Comparison of ENCODE assay signal across 13 cellular contexts in genomic region chr10:27207350-27207749, GRCh38. TPM values are rescaled to one million over a fixed set of nuclear protein-coding genes. Genes with fewer than 3 reads are reported as not detected.
A peak's percentile ranks its signal among the peaks of the same experiment; 100 is the strongest.
DNase-seq lines count a peak whose midpoint lies in the region; ATAC-seq and TF ChIP-seq lines count a peak whose summit lies in the region.
"Had no signal": no experiment of that assay in that cellular context is flagged by ENCODE, and none has a peak within 500 bp of the region (broad histone marks: within the 10 kb centered on the region; RNA-seq: fewer than 3 reads in every experiment).

No MANE protein-coding gene starts in this region.

- H3K9me1 ChIP-seq in IMR-90 (ENCODE audit: insufficient read depth, low read length) = 0 out of 2 replicates have a peak, but pooled peaks cover 2% of the 10 kb centered on the region

- no peak overlapping the region for H2BK20ac ChIP-seq in IMR-90 (ENCODE audit: low read depth, low read length)

- H3K27ac ChIP-seq in AG04450 (ENCODE audit: low read depth, low read length) (no peak overlapping the region), IMR-90 (ENCODE audit: insufficient read depth, low read length) (no peak overlapping the region)

- 0 out of 2 replicates have a peak, but pooled peaks cover 2% of the 10 kb centered on the region for H3K4me1 ChIP-seq in IMR-90 (ENCODE audit: control insufficient read depth, insufficient read depth, low read length)
- H3K4me1 ChIP-seq: HAP-1 had no signal

- in situ Hi-C loops in IMR-90 (cut with MboI; ENCODE audit: low sequenced_read_pairs) = no loop called here

- H3K79me1 ChIP-seq in IMR-90 (ENCODE audit: low read depth in 1 of 2, low read length in 2 of 2) = 0 out of 4 replicates have a peak, but pooled peaks cover 0 to 3% of the 10 kb centered on the region in 2 experiments

- H3K27ac Mint-ChIP-seq in activated T-helper 1 cell treated with anti-CD3 and anti-CD28 coated beads, Interleukin-12 subunit alpha, Interleukin-12 subunit beta, Interleukin-2, Interleukin-4 antibody, amounts not matched to agents 30 ng/mL and 10 ng/mL and 1 ng/mL, durations not matched to agents 14 hours and 24 hours and 36 hours = no peak overlapping the region
- H3K27ac Mint-ChIP-seq: CD14-positive monocyte; CD8-positive, alpha-beta T cell had no signal

- H2BK5ac ChIP-seq in IMR-90 (ENCODE audit: low read depth, low read length, poor library complexity, severe bottlenecking) = no peak overlapping the region

- no peak for TF ChIP-seq CTCF in AG04450 (IDR thresholded peaks at IDR 0.05; ENCODE audit: low read depth, low read length)
- no peak for TF ChIP-seq CTCF in IMR-90 (conservative IDR thresholded peaks at IDR 0.05; ENCODE audit: low read depth, low read length)

- peak; percentile 72 for ATAC-seq in IMR-90 (ENCODE audit: low read depth)
- no peak for ATAC-seq in GM18909 (IDR thresholded peaks at IDR 0.05; ENCODE audit: poor library complexity, unreplicated experiment)
- ATAC-seq: CD8-positive, alpha-beta T cell; HepG2 had no signal

- no peak overlapping the region for H3K4me2 ChIP-seq in IMR-90 (ENCODE audit: low read depth, low read length)

- dilution Hi-C loops in IMR-90 (cut with HindIII; ENCODE audit: low sequenced_read_pairs, unreplicated experiment) = no loop called here

- H3K4me3 ChIP-seq in AG04450 (ENCODE audit: low read depth, low read length) = no peak overlapping the region
- H3K4me3 ChIP-seq in IMR-90 (ENCODE audit: insufficient read depth, low read depth, low read length) = no peak overlapping the region
- H3K4me3 ChIP-seq: HAP-1 had no signal

- H3K9ac ChIP-seq in IMR-90 (ENCODE audit: low read depth, low read length) = no peak overlapping the region

- H3K4ac ChIP-seq in IMR-90 (ENCODE audit: low read depth, low read length) = no peak overlapping the region

- H4K20me1 ChIP-seq in IMR-90 (ENCODE audit: insufficient read depth, low read length) = no peaks in the 10 kb centered on the region

- H3K36me3 ChIP-seq in IMR-90 (ENCODE audit: control insufficient read depth, insufficient read depth, low read length) = peaks cover 31% of the 10 kb centered on the region

- no peak for TF ChIP-seq POLR2A in IMR-90 (IDR thresholded peaks at IDR 0.05; ENCODE audit: low read depth, low read length)

- peaks cover 19% of the 10 kb centered on the region for H3K36me3 Mint-ChIP-seq in activated T-helper 1 cell treated with anti-CD3 and anti-CD28 coated beads, Interleukin-12 subunit alpha, Interleukin-12 subunit beta, Interleukin-2, Interleukin-4 antibody, amounts not matched to agents 30 ng/mL and 10 ng/mL and 1 ng/mL, durations not matched to agents 14 hours and 24 hours and 36 hours (ENCODE audit: low read depth)

- no peak overlapping the region for H2AK9ac ChIP-seq in IMR-90 (replicated peaks; ENCODE audit: low read depth, low read length, poor library complexity)

- no peak overlapping the region for H2AK5ac ChIP-seq in IMR-90 (ENCODE audit: low read depth, low read length)

- DNase-seq in AG04450 (ENCODE audit: low read depth, low spot score) (peak; percentile 15), IMR-90 (peak; percentile 72), amniotic epithelial cell (ENCODE audit: low read depth) (peak; percentile 83), SKM-1 treated with dmso at 0.1 percent for 144 hours (lab: John Stamatoyannopoulos, UW; ENCODE audit: unreplicated experiment) (no peak), NOMO-1 treated with dmso at 0.1 percent for 144 hours (lab: John Stamatoyannopoulos, UW; ENCODE audit: unreplicated experiment) (no peak)
- DNase-seq in activated T-helper 1 cell treated with anti-CD3 and anti-CD28 coated beads, Interleukin-12 subunit alpha, Interleukin-12 subunit beta, Interleukin-2, Interleukin-4 antibody, amounts not matched to agents 30 ng/mL and 10 ng/mL and 1 ng/mL, durations not matched to agents 14 hours and 24 hours and 36 hours (ENCODE audit: low spot score) = no peak
- DNase-seq: CD8-positive, alpha-beta T cell; COR-L47; DMS 273 treated with DMSO at 0.1 percent for 48 hours had no signal

- CTCF ChIA-PET in AG04450 (lab: Charles Lee) (interaction anchor here (3.0 kb wide), 1 partner anchor 16 kb away, joined by 11 read pairs; no protein-coding TSS in a partner anchor), IMR-90 (lab: Yijun Ruan, JAX) (interaction anchor here (0.7 kb wide), 1 partner anchor 701 kb away, joined by 6 read pairs; no protein-coding TSS in a partner anchor)

- no peak overlapping the region for H3K4me3 Mint-ChIP-seq in activated T-helper 1 cell treated with anti-CD3 and anti-CD28 coated beads, Interleukin-12 subunit alpha, Interleukin-12 subunit beta, Interleukin-2, Interleukin-4 antibody, amounts not matched to agents 30 ng/mL and 10 ng/mL and 1 ng/mL, durations not matched to agents 14 hours and 24 hours and 36 hours
- H3K4me3 Mint-ChIP-seq: CD14-positive monocyte; CD8-positive, alpha-beta T cell had no signal

- H2AFZ ChIP-seq in IMR-90 (replicated peaks; ENCODE audit: low read length, poor library complexity) = no peak overlapping the region

- H3K56ac ChIP-seq in IMR-90 (ENCODE audit: extremely low read depth, insufficient read depth, low read length) = no peak overlapping the region

- H4K8ac ChIP-seq in IMR-90 (ENCODE audit: low read depth in 2 of 2, low read length in 2 of 2) = no peak overlapping the region

- TF ChIP-seq RAD21 in IMR-90 (IDR thresholded peaks at IDR 0.05; ENCODE audit: low read length) = no peak

- H3K27me3 ChIP-seq in AG04450 (ENCODE audit: control insufficient read depth, insufficient read depth, low read length) = no peaks in the 10 kb centered on the region
- no peaks in the 10 kb centered on the region for H3K27me3 ChIP-seq in IMR-90 (ENCODE audit: control insufficient read depth, insufficient read depth, low read length)

- BruUV-seq in IMR-90 (replicated peaks; lab: Mats Ljungman, UMichigan) = no TSS peak

- H3K4me1 Mint-ChIP-seq in activated T-helper 1 cell treated with anti-CD3 and anti-CD28 coated beads, Interleukin-12 subunit alpha, Interleukin-12 subunit beta, Interleukin-2, Interleukin-4 antibody, amounts not matched to agents 30 ng/mL and 10 ng/mL and 1 ng/mL, durations not matched to agents 14 hours and 24 hours and 36 hours (ENCODE audit: low read depth) = no peaks in the 10 kb centered on the region
- H3K4me1 Mint-ChIP-seq: CD14-positive monocyte had no signal

- WGBS in IMR-90 (ENCODE audit: extremely low coverage in 2 of 2, insufficient read length in 1 of 2), 2 experiments = no CpG with 5 or more reads among the region's 2 CpGs

- no peak overlapping the region for H2BK15ac ChIP-seq in IMR-90 (ENCODE audit: low read depth, low read length)

- no peaks in the 10 kb centered on the region for H3K27me3 Mint-ChIP-seq in activated T-helper 1 cell treated with anti-CD3 and anti-CD28 coated beads, Interleukin-12 subunit alpha, Interleukin-12 subunit beta, Interleukin-2, Interleukin-4 antibody, amounts not matched to agents 30 ng/mL and 10 ng/mL and 1 ng/mL, durations not matched to agents 14 hours and 24 hours and 36 hours (ENCODE audit: insufficient read depth)

- H3K9me3 Mint-ChIP-seq in activated T-helper 1 cell treated with anti-CD3 and anti-CD28 coated beads, Interleukin-12 subunit alpha, Interleukin-12 subunit beta, Interleukin-2, Interleukin-4 antibody, amounts not matched to agents 30 ng/mL and 10 ng/mL and 1 ng/mL, durations not matched to agents 14 hours and 24 hours and 36 hours = no peaks in the 10 kb centered on the region
- H3K9me3 Mint-ChIP-seq: CD8-positive, alpha-beta T cell had no signal

- POLR2A ChIA-PET in AG04450 (lab: Yijun Ruan, JAX) (interaction anchor here (1.6 kb wide), 1 partner anchor 33 kb away, joined by 4 read pairs; the partner anchor contains the start of gene ACBD5), IMR-90 (lab: Charles Lee; ENCODE audit: unreplicated experiment) (no interaction called here)

- no peak overlapping the region for H2BK120ac ChIP-seq in IMR-90 (ENCODE audit: low read depth, low read length)

- H4K91ac ChIP-seq in IMR-90 (ENCODE audit: insufficient read depth, low read depth, low read length) = no peak overlapping the region

- no peak overlapping the region for H3K18ac ChIP-seq in IMR-90 (ENCODE audit: low read depth, low read length)

- H4K5ac ChIP-seq in IMR-90 (ENCODE audit: low read depth, low read length) = no peak overlapping the region

- intact Hi-C loops in IMR-90 (cut with micrococcal nuclease) = loop anchor here (5.0 kb wide), 1 partner anchor 50 kb away; the partner anchor contains the start of gene MASTL
- intact Hi-C loops in activated T-helper 1 cell treated with anti-CD3 and anti-CD28 coated beads, Interleukin-12 subunit alpha, Interleukin-12 subunit beta, Interleukin-2, Interleukin-4 antibody, amounts not matched to agents 30 ng/mL and 10 ng/mL and 1 ng/mL, durations not matched to agents 14 hours and 24 hours and 36 hours (cut with micrococcal nuclease) = no loop called here

- H3K9me3 ChIP-seq in AG04450 (ENCODE audit: control insufficient read depth, insufficient read depth, low read length) (no peaks in the 10 kb centered on the region), IMR-90 (ENCODE audit: control insufficient read depth, insufficient read depth, low read length) (no peaks in the 10 kb centered on the region)
- H3K9me3 ChIP-seq: HAP-1 had no signal

- H3K14ac ChIP-seq in IMR-90 (replicated peaks; ENCODE audit: low read depth, low read length) = no peak overlapping the region

- no peak overlapping the region for H3K23ac ChIP-seq in IMR-90 (ENCODE audit: low read depth, low read length)

RNA-seq across cellular contexts. Expression of gene ACBD5, which starts 33.2 kb away (rescaled TPM):
- 11.9 and 15.7 TPM in 2 replicates for polyA plus RNA-seq in AG04450 (2011; rRNA removed)
- polyA minus RNA-seq in AG04450 (2011; rRNA and poly(A)+ RNA removed) = 6.7 and 9.9 TPM in 2 replicates
- 11.7 and 19.4 TPM in 2 replicates for total RNA-seq in IMR-90 (2012; rRNA removed)
- polyA plus RNA-seq in IMR-90 (2012; rRNA removed) = 6.5 and 7.7 TPM in 2 replicates
- polyA plus RNA-seq in IMR-90 (2012; cell fraction: cytosol; rRNA removed) = 2.0 and 2.2 TPM in 2 replicates
- polyA plus RNA-seq in IMR-90 (2012; cell fraction: nucleus; rRNA removed; ENCODE audit: low replicate concordance) = 1.3 and 4.8 TPM in 2 replicates
- 20.0 and 22.0 TPM in 2 replicates for total RNA-seq in activated T-helper 1 cell treated with anti-CD3 and anti-CD28 coated beads, Interleukin-12 subunit alpha, Interleukin-12 subunit beta, Interleukin-2, Interleukin-4 antibody, amounts not matched to agents 30 ng/mL and 10 ng/mL and 1 ng/mL, durations not matched to agents 14 hours and 24 hours and 36 hours

RNA-seq across cellular contexts. Expression of gene MASTL, which starts 52.2 kb away (rescaled TPM):
- polyA plus RNA-seq in AG04450 (2011; rRNA removed) (4.2 and 4.6 TPM in 2 replicates), IMR-90 (2012; rRNA removed) (5.9 and 7.0 TPM in 2 replicates)
- polyA minus RNA-seq in AG04450 (2011; rRNA and poly(A)+ RNA removed) = 2.3 and 3.4 TPM in 2 replicates
- 13.4 and 18.1 TPM in 2 replicates for total RNA-seq in IMR-90 (2012; rRNA removed)
- polyA plus RNA-seq in IMR-90 (2012; cell fraction: cytosol; rRNA removed) = 1.2 and 2.1 TPM in 2 replicates
- 1.5 and 6.9 TPM in 2 replicates for polyA plus RNA-seq in IMR-90 (2012; cell fraction: nucleus; rRNA removed; ENCODE audit: low replicate concordance)
- total RNA-seq in activated T-helper 1 cell treated with anti-CD3 and anti-CD28 coated beads, Interleukin-12 subunit alpha, Interleukin-12 subunit beta, Interleukin-2, Interleukin-4 antibody, amounts not matched to agents 30 ng/mL and 10 ng/mL and 1 ng/mL, durations not matched to agents 14 hours and 24 hours and 36 hours = 33.2 and 33.7 TPM in 2 replicates

RNA-seq across cellular contexts. Expression of gene YME1L1, which starts 53.2 kb away (rescaled TPM):
- polyA plus RNA-seq in AG04450 (2011; rRNA removed) = 115 and 135 TPM in 2 replicates
- 35.5 and 75.0 TPM in 2 replicates for polyA minus RNA-seq in AG04450 (2011; rRNA and poly(A)+ RNA removed)
- total RNA-seq in IMR-90 (2012; rRNA removed) = 71.2 and 111 TPM in 2 replicates
- polyA plus RNA-seq in IMR-90 (2012; rRNA removed) = 40.3 and 51.6 TPM in 2 replicates
- polyA plus RNA-seq in IMR-90 (2012; cell fraction: cytosol; rRNA removed) = 10.0 and 11.2 TPM in 2 replicates
- polyA plus RNA-seq in IMR-90 (2012; cell fraction: nucleus; rRNA removed; ENCODE audit: low replicate concordance) = 5.8 and 25.5 TPM in 2 replicates
- total RNA-seq in activated T-helper 1 cell treated with anti-CD3 and anti-CD28 coated beads, Interleukin-12 subunit alpha, Interleukin-12 subunit beta, Interleukin-2, Interleukin-4 antibody, amounts not matched to agents 30 ng/mL and 10 ng/mL and 1 ng/mL, durations not matched to agents 14 hours and 24 hours and 36 hours = 142 and 146 TPM in 2 replicates

Comparison
In these comparisons a context has a peak if more than half of its experiments do, and no peak if none do; other contexts are left out.
1. DNase-seq: peak in AG04450 (single experiment), IMR-90 (single experiment) and amniotic epithelial cell (single experiment); none in SKM-1 treated with dmso at 0.1 percent for 144 hours (single experiment), NOMO-1 treated with dmso at 0.1 percent for 144 hours (single experiment) and activated T-helper 1 cell treated with anti-CD3 and anti-CD28 coated beads, Interleukin-12 subunit alpha, Interleukin-12 subunit beta, Interleukin-2, Interleukin-4 antibody, amounts not matched to agents 30 ng/mL and 10 ng/mL and 1 ng/mL, durations not matched to agents 14 hours and 24 hours and 36 hours (single experiment).